ENCODE assay signal across 11 cellular contexts in the genomic region with DNA sequence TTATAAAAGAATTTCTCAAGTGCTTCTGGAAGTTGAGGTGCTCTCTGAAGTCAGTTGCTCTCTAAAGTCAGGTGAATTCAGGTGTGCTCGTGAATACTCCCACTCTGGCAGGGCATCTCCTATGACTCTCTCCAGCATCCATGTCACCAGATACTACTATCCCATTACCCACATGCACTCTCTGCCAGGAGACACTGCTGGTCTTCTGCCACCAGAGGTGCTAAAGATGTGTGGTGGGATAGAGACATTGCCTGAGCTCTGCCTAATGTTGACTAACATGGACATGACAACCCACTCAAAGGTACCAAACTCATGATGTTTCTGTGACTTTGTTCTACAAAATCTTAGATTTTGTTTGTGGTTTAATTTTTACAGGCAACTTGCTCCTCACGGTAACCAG.
A peak's percentile ranks its signal among the peaks of the same experiment; 100 is the strongest.
DNase-seq lines count a peak whose midpoint lies in the region; ATAC-seq, FAIRE-seq and TF ChIP-seq lines count a peak whose summit lies in the region.
"Had no signal": no experiment of that assay in that cellular context is flagged by ENCODE, and none has a peak within 500 bp of the region (broad histone marks: within the 10 kb centered on the region; RNA-seq: fewer than 3 reads in every experiment).

No MANE protein-coding gene starts in this region.

- H3K27ac ChIP-seq in HepG2 (ENCODE audit: extremely low read length, insufficient read depth, low read length) (no peak overlapping the region), right lobe of liver (no peak overlapping the region), GM12878 (ENCODE audit: control insufficient read depth, insufficient read depth) (no peak overlapping the region)
- H3K27ac ChIP-seq: epithelial cell of prostate, Peyer's patch had no signal

- H3K36me3 ChIP-seq in HepG2 (replicated peaks in 1 of 2; ENCODE audit: control insufficient read depth in 1 of 2, insufficient read depth in 2 of 2, low read length in 2 of 2) (no peaks in the 10 kb centered on the region), right lobe of liver (no peaks in the 10 kb centered on the region), GM12878 (ENCODE audit: control insufficient read depth in 2 of 2, insufficient read depth in 2 of 2, low read length in 1 of 2) (no peaks in the 10 kb centered on the region)
- H3K36me3 ChIP-seq: Peyer's patch had no signal

- DNase-seq in HepG2 (ENCODE audit: low spot score), result peak; percentile 34
- no peak for DNase-seq in right lobe of liver
- DNase-seq in HTR-8/SVneo (ENCODE audit: insufficient read length, low spot score), result peak; percentile 8
- no peak for DNase-seq in GM12878 (ENCODE audit: low read depth, low spot score)
- no peak for DNase-seq in NK-92 (lab: John Stamatoyannopoulos, UW; ENCODE audit: unreplicated experiment)
- no peak for DNase-seq in activated CD8-positive, alpha-beta memory T cell treated with anti-CD3 and anti-CD28 coated beads, Interleukin-2, amount 50 U/mL, for 4 hours
- no peak for DNase-seq in dedifferentiated amniotic fluid mesenchymal stem cell (ENCODE audit: extremely low spot score)
- no peak for DNase-seq in NCI-H1436 (lab: John Stamatoyannopoulos, UW)
- DNase-seq: left cardiac atrium, Peyer's patch had no signal

- H3K79me2 ChIP-seq in HepG2 (ENCODE audit: insufficient read depth, low read length), result no peaks in the 10 kb centered on the region
- no peaks in the 10 kb centered on the region for H3K79me2 ChIP-seq in GM12878 (ENCODE audit: control insufficient read depth, insufficient read depth, low read length)

- TF ChIP-seq CTCF in HepG2 (CRISPR knock-in tag; IDR thresholded peaks at IDR 0.05), result peak; percentile 35
- TF ChIP-seq CTCF in right lobe of liver (IDR thresholded peaks at IDR 0.05), result no peak
- TF ChIP-seq CTCF in GM12878 (IDR thresholded peaks at IDR 0.05 in 2 of 3, conservative IDR thresholded peaks at IDR 0.05 in 1 of 3; ENCODE audit: control insufficient read depth in 2 of 3, extremely low read depth in 1 of 3, insufficient read depth in 1 of 3, low read depth in 3 of 3, low read length in 3 of 3), result peak in 2 of 3 experiments; percentile 25 to 37; a peak in 3 of 6 replicates

- ATAC-seq in HepG2 (peak; percentile 100), right lobe of liver (no peak), GM12878 (peak; percentile 66)
- ATAC-seq: left cardiac atrium had no signal

- CTCF ChIA-PET in HepG2 (lab: Yijun Ruan, JAX; ENCODE audit: low intra/inter-chr PET ratio, low total read pairs), result no interaction called here
- CTCF ChIA-PET in GM12878 (lab: Yijun Ruan, JAX), result no interaction called here

- H3K4me1 ChIP-seq in HepG2 (ENCODE audit: insufficient read depth, low read length), result no peaks in the 10 kb centered on the region
- H3K4me1 ChIP-seq in right lobe of liver, result no peaks in the 10 kb centered on the region
- H3K4me1 ChIP-seq in GM12878 (ENCODE audit: control insufficient read depth, insufficient read depth, low read length), result no peaks in the 10 kb centered on the region
- H3K4me1 ChIP-seq: Peyer's patch had no signal

- no TSS peak for BruUV-seq in HepG2 (replicated peaks; lab: Mats Ljungman, UMichigan)
- no TSS peak for BruUV-seq in GM12878 (replicated peaks; lab: Mats Ljungman, UMichigan)

- SMC1A ChIA-PET in GM12878 (lab: Charles Lee; ENCODE audit: uncharacterized antibody, unreplicated experiment), result no interaction called here

- TF ChIP-seq EP300 in HepG2 (IDR thresholded peaks at IDR 0.05; ENCODE audit: low read depth in 2 of 2, low read length in 2 of 2) (no peak), HepG2 (CRISPR knock-in tag; IDR thresholded peaks at IDR 0.05; ENCODE audit: borderline replicate concordance) (no peak), GM12878 (IDR thresholded peaks at IDR 0.05; ENCODE audit: borderline replicate concordance in 1 of 2, control insufficient read depth in 1 of 2, low read depth in 2 of 2, low read length in 2 of 2) (no peak)

- RAD21 ChIA-PET in GM12878 (lab: Charles Lee; ENCODE audit: unreplicated experiment), result no interaction called here

- intact Hi-C loops in HepG2 (cut with micrococcal nuclease; ENCODE audit: unreplicated experiment), result no loop called here
- intact Hi-C loops in right lobe of liver (cut with DNase I), result no loop called here
- intact Hi-C loops in GM12878 (cut with micrococcal nuclease; ENCODE audit: unreplicated experiment), result no loop called here

- no peaks in the 10 kb centered on the region for H3K9me3 ChIP-seq in HepG2 (ENCODE audit: low read length)
- H3K9me3 ChIP-seq in right lobe of liver, result no peaks in the 10 kb centered on the region
- H3K9me3 ChIP-seq in GM12878 (replicated peaks; ENCODE audit: control insufficient read depth, insufficient read depth, low read length), result no peaks in the 10 kb centered on the region
- H3K9me3 ChIP-seq: Peyer's patch had no signal

- FAIRE-seq in HepG2 (lab: Jason Lieb, UNC), result peak; percentile 90
- FAIRE-seq in HTR-8/SVneo (lab: Jason Lieb, UNC), result no peak
- no peak for FAIRE-seq in GM12878 (lab: Jason Lieb, UNC)

- no peak overlapping the region for H3K4me3 ChIP-seq in HepG2 (replicated peaks in 1 of 3; ENCODE audit: insufficient read depth in 1 of 3, low read depth in 2 of 3, low read length in 3 of 3)
- H3K4me3 ChIP-seq in right lobe of liver, result no peak overlapping the region
- no peak overlapping the region for H3K4me3 ChIP-seq in GM12878
- H3K4me3 ChIP-seq: Peyer's patch had no signal

- TF ChIP-seq RAD21 in HepG2 (CRISPR knock-in tag; IDR thresholded peaks at IDR 0.05) (no peak), GM12878 (IDR thresholded peaks at IDR 0.05; ENCODE audit: insufficient read depth, low read depth, low read length) (0 out of 2 replicates have a peak, but pooled peaks have one; percentile 8)

- H3K27me3 ChIP-seq in HepG2 (ENCODE audit: control insufficient read depth in 1 of 2, insufficient read depth in 2 of 2, low read length in 2 of 2), result peaks cover 0 to 12% of the 10 kb centered on the region in 2 experiments; a peak in 2 of 5 replicates
- H3K27me3 ChIP-seq in right lobe of liver, result no peaks in the 10 kb centered on the region
- no peaks in the 10 kb centered on the region for H3K27me3 ChIP-seq in GM12878 (replicated peaks in 1 of 2; ENCODE audit: control insufficient read depth in 2 of 2, insufficient read depth in 2 of 2, low read length in 1 of 2)
- H3K27me3 ChIP-seq: Peyer's patch had no signal

- TF ChIP-seq POLR2A in HepG2 (IDR thresholded peaks at IDR 0.05; ENCODE audit: insufficient read depth in 1 of 2, low read depth in 2 of 2, low read length in 2 of 2), result no peak
- no peak for TF ChIP-seq POLR2A in right lobe of liver (IDR thresholded peaks at IDR 0.05)
- no peak for TF ChIP-seq POLR2A in GM12878 (IDR thresholded peaks at IDR 0.05; ENCODE audit: low read depth, low read length)

- no peaks in the 10 kb centered on the region for H4K20me1 ChIP-seq in HepG2 (ENCODE audit: insufficient read depth, low read length)
- no peaks in the 10 kb centered on the region for H4K20me1 ChIP-seq in GM12878 (ENCODE audit: control insufficient read depth, insufficient read depth)

- H2AFZ ChIP-seq in HepG2 (ENCODE audit: low read length) (no peak overlapping the region), GM12878 (ENCODE audit: control insufficient read depth, low read depth, low read length) (no peak overlapping the region)

- POLR2A ChIA-PET in HepG2 (lab: Yijun Ruan, JAX), result no interaction called here
- POLR2A ChIA-PET in GM12878 (lab: Charles Lee), result no interaction called here

- in situ Hi-C loops in HepG2 (cut with HindIII; ENCODE audit: extremely low pct_ligation_motif_present, low pct_unique_long_range_greater_than_20kb) (no loop called here), GM12878 (cut with MboI) (no loop called here)

- H3K4me2 ChIP-seq in HepG2 (ENCODE audit: low read depth, low read length) (no peak overlapping the region), GM12878 (ENCODE audit: control insufficient read depth, insufficient read depth) (no peak overlapping the region)

- WGBS in HepG2 (ENCODE audit: low lambda C conversion rate), result 0% methylated on average over 2 of the region's 2 CpGs
- WGBS in right lobe of liver (ENCODE audit: insufficient coverage, low coverage, low lambda C conversion rate, missing lambda C conversion rate), result 59% methylated on average over 2 of the region's 2 CpGs
- WGBS in GM12878 (ENCODE audit: insufficient coverage, insufficient replicate concordance, low lambda C conversion rate, missing lambda C conversion rate), result 9% methylated on average over 2 of the region's 2 CpGs

- H3K9ac ChIP-seq in HepG2 (ENCODE audit: insufficient read depth, low read depth, low read length), result no peak overlapping the region
- H3K9ac ChIP-seq in GM12878 (ENCODE audit: control insufficient read depth, insufficient read depth, low read length), result no peak overlapping the region

TF ChIP-seq in HepG2, 621 proteins besides CTCF, POLR2A, EP300 and RAD21:
- TF ChIP-seq KDM5A (IDR thresholded peaks at IDR 0.05; ENCODE audit: borderline replicate concordance, low read length) (no peak), STAG1 (CRISPR knock-in tag; IDR thresholded peaks at IDR 0.05) (peak; percentile 43; the same call in 1 of the 2 replicates)

TF ChIP-seq in GM12878, 131 proteins besides CTCF, POLR2A, EP300 and RAD21:
- no peak for TF ChIP-seq WRNIP1 (IDR thresholded peaks at IDR 0.05; ENCODE audit: borderline replicate concordance, low read depth, low read length)
- TF ChIP-seq, protein P1, sequence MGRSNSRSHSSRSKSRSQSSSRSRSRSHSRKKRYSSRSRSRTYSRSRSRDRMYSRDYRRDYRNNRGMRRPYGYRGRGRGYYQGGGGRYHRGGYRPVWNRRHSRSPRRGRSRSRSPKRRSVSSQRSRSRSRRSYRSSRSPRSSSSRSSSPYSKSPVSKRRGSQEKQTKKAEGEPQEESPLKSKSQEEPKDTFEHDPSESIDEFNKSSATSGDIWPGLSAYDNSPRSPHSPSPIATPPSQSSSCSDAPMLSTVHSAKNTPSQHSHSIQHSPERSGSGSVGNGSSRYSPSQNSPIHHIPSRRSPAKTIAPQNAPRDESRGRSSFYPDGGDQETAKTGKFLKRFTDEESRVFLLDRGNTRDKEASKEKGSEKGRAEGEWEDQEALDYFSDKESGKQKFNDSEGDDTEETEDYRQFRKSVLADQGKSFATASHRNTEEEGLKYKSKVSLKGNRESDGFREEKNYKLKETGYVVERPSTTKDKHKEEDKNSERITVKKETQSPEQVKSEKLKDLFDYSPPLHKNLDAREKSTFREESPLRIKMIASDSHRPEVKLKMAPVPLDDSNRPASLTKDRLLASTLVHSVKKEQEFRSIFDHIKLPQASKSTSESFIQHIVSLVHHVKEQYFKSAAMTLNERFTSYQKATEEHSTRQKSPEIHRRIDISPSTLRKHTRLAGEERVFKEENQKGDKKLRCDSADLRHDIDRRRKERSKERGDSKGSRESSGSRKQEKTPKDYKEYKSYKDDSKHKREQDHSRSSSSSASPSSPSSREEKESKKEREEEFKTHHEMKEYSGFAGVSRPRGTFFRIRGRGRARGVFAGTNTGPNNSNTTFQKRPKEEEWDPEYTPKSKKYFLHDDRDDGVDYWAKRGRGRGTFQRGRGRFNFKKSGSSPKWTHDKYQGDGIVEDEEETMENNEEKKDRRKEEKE (IDR thresholded peaks at IDR 0.05), result no peak

Comparison
In these comparisons a context has a peak if more than half of its experiments do, and no peak if none do; other contexts are left out.
1. ATAC-seq: peak in HepG2 (single experiment) and GM12878 (single experiment); none in right lobe of liver (0 of 4).
2. DNase-seq: peak in HepG2 (single experiment) and HTR-8/SVneo (single experiment); none in right lobe of liver (0 of 3), GM12878 (single experiment), NK-92 (single experiment), activated CD8-positive, alpha-beta memory T cell treated with anti-CD3 and anti-CD28 coated beads, Interleukin-2, amount 50 U/mL, for 4 hours (single experiment), dedifferentiated amniotic fluid mesenchymal stem cell (single experiment) and NCI-H1436 (single experiment).
3. CTCF ChIP-seq: peak in HepG2 (single experiment) and GM12878 (2 of 3); none in right lobe of liver (0 of 4).